ENCODE assay signal across 18 cellular contexts in the genomic region with DNA sequence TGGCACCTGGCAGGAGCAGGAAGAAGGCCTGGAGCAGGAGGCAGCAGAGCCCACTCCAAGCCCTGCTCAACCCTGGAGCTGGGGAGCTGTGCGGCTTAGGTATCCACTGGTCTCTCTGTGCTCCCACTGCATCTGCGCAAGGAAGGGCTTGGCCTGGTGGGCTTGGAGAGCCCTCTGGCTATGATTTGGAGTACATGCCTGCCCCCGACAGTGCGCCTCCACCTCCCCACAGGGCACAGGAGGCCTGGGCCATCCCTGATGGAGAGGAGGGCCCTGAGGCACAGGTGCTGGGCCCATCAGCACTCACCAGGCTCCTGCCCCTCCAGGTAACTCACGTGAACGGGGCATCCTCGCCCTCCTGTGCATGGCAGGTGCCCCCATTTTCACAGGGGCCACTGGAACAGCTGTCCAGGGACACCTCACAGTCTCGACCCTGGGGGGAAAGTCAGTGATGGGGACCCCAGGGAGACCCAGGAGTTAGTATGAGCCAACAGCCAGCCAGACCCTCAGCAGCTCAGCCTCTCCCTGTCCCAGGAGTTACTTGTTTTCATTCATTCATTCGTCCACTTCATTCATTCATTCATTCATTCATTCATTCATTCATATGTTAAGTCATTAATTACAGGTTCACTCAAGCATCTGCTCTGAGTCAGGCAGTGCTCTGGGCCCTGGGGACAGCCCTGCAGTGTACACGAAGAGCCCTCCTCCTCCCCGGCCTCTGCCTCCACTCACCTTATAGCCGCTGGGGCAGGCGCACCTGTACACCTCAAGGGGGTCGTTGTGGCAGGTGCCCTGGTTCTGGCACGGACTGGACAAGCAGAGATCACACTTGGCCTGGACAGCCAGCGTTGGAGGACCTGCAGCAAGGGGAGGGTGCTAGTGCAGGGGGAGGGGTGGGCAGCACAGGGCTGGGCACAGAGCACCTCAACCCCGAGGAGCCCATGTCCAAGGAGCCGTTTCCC.
"Had no signal": no experiment of that assay in that cellular context is flagged by ENCODE, and none has a peak within 500 bp of the region (broad histone marks: within the 10 kb centered on the region; RNA-seq: fewer than 3 reads in every experiment).

No MANE protein-coding gene starts in this region.

- H3K36me3 ChIP-seq: brain microvascular endothelial cell, sigmoid colon, thoracic aorta had no signal

- H3K4me3 ChIP-seq: sigmoid colon, thoracic aorta had no signal

- DNase-seq: activated CD4-positive, alpha-beta T cell treated with anti-CD3 and anti-CD28 coated beads for 4 hours; activated CD8-positive, alpha-beta memory T cell treated with anti-CD3 and anti-CD28 coated beads, Interleukin-2, amount 50 U/mL, for 48 hours; activated naive CD8-positive, alpha-beta T cell treated with anti-CD3 and anti-CD28 coated beads for 36 hours; brain microvascular endothelial cell; effector memory CD4-positive, alpha-beta T cell; foreskin keratinocyte; kidney glomerular epithelial cell; left ventricle myocardium superior; naive thymus-derived CD8-positive, alpha-beta T cell; sigmoid colon; stimulated activated CD4-positive, alpha-beta T cell treated with anti-CD3 and anti-CD28 coated beads, Interleukin-1b, Interleukin-23, amount 100 ng/mL, for 48 hours; T-helper 17 cell had no signal

- H3K27ac Mint-ChIP-seq: activated naive CD8-positive, alpha-beta T cell treated with anti-CD3 and anti-CD28 coated beads for 36 hours; activated T-helper 17 cell treated with anti-CD3 and anti-CD28 coated beads, Interleukin-2, amount 50 U/mL, for 72 hours; dendritic cell treated with granulocyte-macrophage colony-stimulating factor and Interleukin-4, amounts not matched to agents 40 ng/mL and 50 ng/mL, for 4 days; memory B cell; T-helper 17 cell; WTC11 had no signal

- H3K27me3 ChIP-seq: brain microvascular endothelial cell, sigmoid colon had no signal

- H3K27me3 Mint-ChIP-seq: activated naive CD8-positive, alpha-beta T cell treated with anti-CD3 and anti-CD28 coated beads for 36 hours; activated T-helper 17 cell treated with anti-CD3 and anti-CD28 coated beads, Interleukin-2, amount 50 U/mL, for 72 hours; central memory CD8-positive, alpha-beta T cell; dendritic cell treated with granulocyte-macrophage colony-stimulating factor and Interleukin-4, amounts not matched to agents 40 ng/mL and 50 ng/mL, for 4 days; memory B cell; naive thymus-derived CD8-positive, alpha-beta T cell; T-helper 17 cell had no signal

- H3K4me1 ChIP-seq: foreskin keratinocyte had no signal

- H3K4me3 Mint-ChIP-seq: activated naive CD8-positive, alpha-beta T cell treated with anti-CD3 and anti-CD28 coated beads for 36 hours; activated T-helper 17 cell treated with anti-CD3 and anti-CD28 coated beads, Interleukin-2, amount 50 U/mL, for 72 hours; central memory CD8-positive, alpha-beta T cell; dendritic cell treated with granulocyte-macrophage colony-stimulating factor and Interleukin-4, amounts not matched to agents 40 ng/mL and 50 ng/mL, for 4 days; memory B cell; naive thymus-derived CD8-positive, alpha-beta T cell; T-helper 17 cell; WTC11 had no signal

- H3K36me3 Mint-ChIP-seq: activated naive CD8-positive, alpha-beta T cell treated with anti-CD3 and anti-CD28 coated beads for 36 hours; memory B cell; naive thymus-derived CD8-positive, alpha-beta T cell; WTC11 had no signal

- H3K27ac ChIP-seq: brain microvascular endothelial cell, foreskin keratinocyte, sigmoid colon, thoracic aorta had no signal

- ATAC-seq: activated T-helper 17 cell treated with anti-CD3 and anti-CD28 coated beads, Interleukin-2, amount 50 U/mL, for 72 hours; foreskin keratinocyte; left ventricle myocardium superior; naive thymus-derived CD8-positive, alpha-beta T cell; T-helper 17 cell had no signal

- H3K9me3 ChIP-seq: sigmoid colon, thoracic aorta had no signal

- H3K9me3 Mint-ChIP-seq: activated naive CD8-positive, alpha-beta T cell treated with anti-CD3 and anti-CD28 coated beads for 36 hours; activated T-helper 17 cell treated with anti-CD3 and anti-CD28 coated beads, Interleukin-2, amount 50 U/mL, for 72 hours; central memory CD8-positive, alpha-beta T cell; dendritic cell treated with granulocyte-macrophage colony-stimulating factor and Interleukin-4, amounts not matched to agents 40 ng/mL and 50 ng/mL, for 4 days; memory B cell; naive thymus-derived CD8-positive, alpha-beta T cell; WTC11 had no signal
